ENCODE assay signal across 8 cellular contexts in genomic region chr11:9265211-9266131, GRCh38. TPM values are rescaled to one million over a fixed set of nuclear protein-coding genes. Genes with fewer than 3 reads are reported as not detected.
DNase-seq lines count a peak whose midpoint lies in the region; ATAC-seq and TF ChIP-seq lines count a peak whose summit lies in the region.

DENND5A (minus strand) TSS chr11:9265350; CDS start chr11:9265069, 281 bp downstream.

- TF ChIP-seq POLR2A in uterus (IDR thresholded peaks at IDR 0.05), result peak; percentile 91 to 96

- H3K36me3 ChIP-seq in heart right ventricle, result no peaks in the 10 kb centered on the region
- H3K36me3 ChIP-seq in uterus, result no peaks in the 10 kb centered on the region

- WGBS in heart right ventricle, 2 donors, result 8 to 11% methylated on average over 52 to 61 of the region's 63 CpGs

- H3K4me3 ChIP-seq in heart right ventricle, result peak within 1 kb of the TSS; percentile 71 to 99 (median 96)
- peak within 1 kb of the TSS; percentile 97 to 99 for H3K4me3 ChIP-seq in uterus

- H3K27me3 ChIP-seq in heart right ventricle (no peaks in the 10 kb centered on the region), uterus (no peaks in the 10 kb centered on the region)

- intact Hi-C loops in heart right ventricle (cut with DNase I), result loop anchor here in 7 of 10 donors (2.0 to 10.0 kb wide), 6 partner anchors 47 to 119 kb away; partner anchors contain the start of genes IPO7 (in 1 of the 7) and TMEM41B (in 1 of the 7)
- intact Hi-C loops in uterus (cut with DNase I; ENCODE audit: low total_unique reads), result no loop called here

- peak within 1 kb of the TSS; percentile 74 to 100 (median 98) for H3K27ac ChIP-seq in heart right ventricle
- H3K27ac ChIP-seq in uterus, result peak within 1 kb of the TSS; percentile 99 to 100

- H3K9me3 ChIP-seq in heart right ventricle (no peaks in the 10 kb centered on the region), uterus (no peaks in the 10 kb centered on the region)

- ATAC-seq in GM21717 (IDR thresholded peaks at IDR 0.05; ENCODE audit: unreplicated experiment) (peak; percentile 28), heart right ventricle (peak; percentile 92 to 96 (median 96))

- peak in 2 of 9 donors; percentile 17 to 23 for TF ChIP-seq CTCF in heart right ventricle (IDR thresholded peaks at IDR 0.05)
- TF ChIP-seq CTCF in uterus (IDR thresholded peaks at IDR 0.05), result peak in 1 of 4 experiments; percentile 21

- DNase-seq in COLO668 (lab: John Stamatoyannopoulos, UW; ENCODE audit: unreplicated experiment), result peak; percentile 85
- DNase-seq in NCI-H1048 (lab: John Stamatoyannopoulos, UW), result peak; percentile 47
- DNase-seq in T follicular helper cell (ENCODE audit: low read depth), result peak; percentile 16
- peak; percentile 76 for DNase-seq in amniotic epithelial cell (ENCODE audit: low read depth)
- peak; percentile 90 to 91 for DNase-seq in heart right ventricle
- peak; percentile 89 for DNase-seq in pons (ENCODE audit: low spot score)
- DNase-seq in uterus, result peak; percentile 85 to 88

- H3K4me1 ChIP-seq in heart right ventricle (peaks cover 5 to 44% (median 35%) of the 10 kb centered on the region in 9 donors), uterus (no peaks in the 10 kb centered on the region)

RNA-seq across cellular contexts. Expression of gene DENND5A, which starts in this region (rescaled TPM):
- total RNA-seq in heart right ventricle (100 to 1,000 TPM in 8 of 10 donors, 10 to 100 TPM in 2; 94.1 to 178 (median 122) TPM), uterus (100 to 1,000 TPM in 2 of 4 donors, 10 to 100 TPM in 2; 60.0 to 199 (median 99.4) TPM)
- 10 to 100 TPM; 48.9 to 79.2 TPM for polyA plus RNA-seq in heart right ventricle

Comparison
In these comparisons a context has a peak if more than half of its experiments do, and no peak if none do; other contexts are left out.
1. Peak in every context shown above with its lines: DNase-seq, ATAC-seq, H3K4me3 ChIP-seq and H3K27ac ChIP-seq.
2. DNase-seq: peak in every context shown above with its lines; median percentile 90 in heart right ventricle; 89 in pons; 86 in uterus; 85 in COLO668; 76 in amniotic epithelial cell; 47 in NCI-H1048; 16 in T follicular helper cell.